Comparison of ENCODE assay signal across 18 cellular contexts in the genomic region with DNA sequence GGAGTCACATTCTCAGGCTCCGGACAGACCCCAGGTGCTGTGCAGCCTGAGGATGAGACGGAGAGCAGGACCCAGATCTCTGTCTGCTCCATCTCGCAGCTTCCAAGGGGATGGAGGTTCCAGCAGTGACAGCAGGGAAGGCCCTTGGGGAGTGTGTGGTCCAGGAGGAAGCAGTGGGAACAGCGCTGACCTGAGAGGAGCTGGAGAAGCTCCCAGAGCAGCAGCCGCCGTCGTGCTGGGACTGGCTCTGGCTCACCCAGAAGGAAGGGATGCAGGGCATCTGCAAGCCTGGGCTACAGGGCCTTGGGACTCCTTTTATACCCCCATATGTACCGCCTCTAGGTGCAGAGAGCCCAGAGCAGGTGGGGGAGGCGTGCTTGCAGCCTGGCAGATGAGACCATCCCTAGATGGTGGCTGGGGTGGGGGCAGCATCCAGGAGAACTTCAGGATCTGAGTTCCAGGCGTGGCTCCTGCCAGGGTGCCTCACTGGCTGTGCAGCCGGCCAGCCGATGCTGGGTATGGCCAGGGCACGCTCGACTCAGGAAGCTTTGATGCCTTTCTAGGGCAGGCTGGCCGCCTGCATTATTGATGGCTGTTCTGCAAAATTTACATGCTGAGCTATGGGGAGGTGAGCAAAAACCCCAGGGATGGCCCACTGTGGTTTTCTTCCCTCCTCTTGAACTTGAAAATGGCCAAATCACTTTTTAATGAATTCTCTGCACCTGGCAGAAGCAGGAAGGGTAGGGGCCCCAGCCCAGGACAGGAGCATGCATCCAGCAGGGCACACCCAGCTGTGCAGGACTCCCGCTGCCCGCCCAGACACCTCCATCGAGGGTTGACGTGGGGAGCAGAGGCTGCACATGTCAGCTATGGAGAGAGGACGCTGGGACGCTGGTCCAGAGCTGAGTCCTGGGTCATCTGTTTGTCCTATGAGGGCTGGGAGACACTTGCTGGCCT.
DNase-seq lines count a peak whose midpoint lies in the region; ATAC-seq and TF ChIP-seq lines count a peak whose summit lies in the region.
"Had no signal": no experiment of that assay in that cellular context is flagged by ENCODE, and none has a peak within 500 bp of the region (broad histone marks: within the 10 kb centered on the region; RNA-seq: fewer than 3 reads in every experiment).

No MANE protein-coding gene starts in this region.

- POLR2A ChIA-PET in activated CD4-positive, alpha-beta memory T cell treated with anti-CD3 and anti-CD28 coated beads, Interleukin-2, amount 10 ng/mL, durations not matched to agents 7 days and 5 days (lab: Charles Lee): no interaction called here

- TF ChIP-seq CTCF in left ventricle myocardium inferior (IDR thresholded peaks at IDR 0.05; ENCODE audit: borderline replicate concordance) (no peak), Loucy (conservative IDR thresholded peaks at IDR 0.05; ENCODE audit: low read length) (no peak)

- H3K79me2 ChIP-seq in Loucy (ENCODE audit: insufficient read depth, low read length): no peaks in the 10 kb centered on the region

- no peak overlapping the region for H2AFZ ChIP-seq in Loucy (ENCODE audit: low read length)
- H2AFZ ChIP-seq: GM23248 had no signal

- no peaks in the 10 kb centered on the region for H3K36me3 Mint-ChIP-seq in activated CD4-positive, alpha-beta memory T cell treated with anti-CD3 and anti-CD28 coated beads, Interleukin-2, amount 10 ng/mL, durations not matched to agents 7 days and 5 days (ENCODE audit: low read depth)
- H3K36me3 Mint-ChIP-seq: CD4-positive, alpha-beta memory T cell had no signal

- WGBS in right cardiac atrium: 78% methylated on average over 21 of the region's 21 CpGs

- H3K36me3 ChIP-seq in left ventricle myocardium inferior: no peaks in the 10 kb centered on the region
- H3K36me3 ChIP-seq in Loucy (ENCODE audit: insufficient read depth, low read length): no peaks in the 10 kb centered on the region

- H3K27me3 ChIP-seq in left ventricle myocardium inferior (ENCODE audit: low read depth) (peaks cover 79% of the 10 kb centered on the region), Loucy (ENCODE audit: insufficient read depth, low read length, poor library complexity, severe bottlenecking) (no peaks in the 10 kb centered on the region), right cardiac atrium (ENCODE audit: control insufficient read depth, insufficient read depth) (no peaks in the 10 kb centered on the region)

- H3K4me2 ChIP-seq in Loucy (ENCODE audit: low read depth, low read length, poor library complexity, severe bottlenecking): peak overlapping the region; percentile 36

- no peak overlapping the region for H3K27ac Mint-ChIP-seq in activated CD4-positive, alpha-beta memory T cell treated with anti-CD3 and anti-CD28 coated beads, Interleukin-2, amount 10 ng/mL, durations not matched to agents 7 days and 5 days
- H3K27ac Mint-ChIP-seq: CD4-positive, alpha-beta memory T cell had no signal

- intact Hi-C loops in left cardiac atrium (cut with DNase I): loop anchor here in 1 of 2 donors (5.0 kb wide), 1 partner anchor 1034 kb away; no protein-coding TSS in a partner anchor
- intact Hi-C loops in left ventricle myocardium inferior (cut with micrococcal nuclease): no loop called here
- intact Hi-C loops in right cardiac atrium (cut with DNase I): no loop called here

- H3K4me1 Mint-ChIP-seq in activated CD4-positive, alpha-beta memory T cell treated with anti-CD3 and anti-CD28 coated beads, Interleukin-2, amount 10 ng/mL, durations not matched to agents 7 days and 5 days: peaks cover 2% of the 10 kb centered on the region

- H3K9me3 ChIP-seq in left ventricle myocardium inferior (replicated peaks): no peaks in the 10 kb centered on the region
- no peaks in the 10 kb centered on the region for H3K9me3 ChIP-seq in Loucy (ENCODE audit: insufficient read depth, low read depth, low read length)
- no peaks in the 10 kb centered on the region for H3K9me3 ChIP-seq in right cardiac atrium (ENCODE audit: control insufficient read depth, low read length)

- no peaks in the 10 kb centered on the region for H3F3A ChIP-seq in Loucy (ENCODE audit: low read depth)

- ATAC-seq in left cardiac atrium: no peak
- ATAC-seq in right cardiac atrium: no peak

- no peaks in the 10 kb centered on the region for H3K4me1 ChIP-seq in left ventricle myocardium inferior
- peaks cover 15% of the 10 kb centered on the region for H3K4me1 ChIP-seq in Loucy (ENCODE audit: insufficient read depth, low read length, poor library complexity, severe bottlenecking)
- H3K4me1 ChIP-seq in right cardiac atrium (ENCODE audit: control insufficient read depth, insufficient read depth, low read length): no peaks in the 10 kb centered on the region
- H3K4me1 ChIP-seq: Caco-2 had no signal

- peaks cover 10% of the 10 kb centered on the region for H3K9me3 Mint-ChIP-seq in activated CD4-positive, alpha-beta memory T cell treated with anti-CD3 and anti-CD28 coated beads, Interleukin-2, amount 10 ng/mL, durations not matched to agents 7 days and 5 days

- no peaks in the 10 kb centered on the region for H3K9me2 ChIP-seq in Loucy (replicated peaks; ENCODE audit: low read depth, low read length)

- CTCF ChIA-PET in activated CD4-positive, alpha-beta memory T cell treated with anti-CD3 and anti-CD28 coated beads, Interleukin-2, amount 10 ng/mL, durations not matched to agents 7 days and 5 days (lab: Charles Lee): interaction anchor here (1.3 kb wide), 1 partner anchor 10 kb away, joined by 3 read pairs; no protein-coding TSS in a partner anchor

- no peak overlapping the region for H3K9ac ChIP-seq in Loucy (ENCODE audit: low read depth, low read length, poor library complexity, severe bottlenecking)
- H3K9ac ChIP-seq: GM23248 had no signal

- H3K4me3 ChIP-seq in left ventricle myocardium inferior (no peak overlapping the region), Loucy (ENCODE audit: low read length, poor library complexity, severe bottlenecking) (no peak overlapping the region), right cardiac atrium (ENCODE audit: low read length) (no peak overlapping the region)
- H3K4me3 ChIP-seq: GM23248, K562 had no signal

- H3K27me3 Mint-ChIP-seq in activated CD4-positive, alpha-beta memory T cell treated with anti-CD3 and anti-CD28 coated beads, Interleukin-2, amount 10 ng/mL, durations not matched to agents 7 days and 5 days: no peaks in the 10 kb centered on the region

- DNase-seq in left cardiac atrium (peak; percentile 15), left ventricle myocardium inferior (no peak), right cardiac atrium (peak; percentile 4 to 48 (median 7)), hepatic stellate cell (ENCODE audit: low spot score) (no peak), NCI-H146 treated with DMSO at 0.1 percent for 48 hours (lab: John Stamatoyannopoulos, UW; ENCODE audit: unreplicated experiment) (no peak)
- DNase-seq in activated CD4-positive, alpha-beta memory T cell treated with anti-CD3 and anti-CD28 coated beads, Interleukin-2, amount 10 ng/mL, durations not matched to agents 7 days and 5 days: no peak
- DNase-seq: Caco-2; CD4-positive, alpha-beta memory T cell; GM23248; H7; MM.1S; NCI-H1694; NCI-H2029 treated with DMSO at 0.1 percent for 48 hours; NCI-H446 treated with DMSO at 0.1 percent for 48 hours; NCI-H526; SHP77 had no signal

- no peak overlapping the region for H3K4me3 Mint-ChIP-seq in activated CD4-positive, alpha-beta memory T cell treated with anti-CD3 and anti-CD28 coated beads, Interleukin-2, amount 10 ng/mL, durations not matched to agents 7 days and 5 days

- H4K20me1 ChIP-seq in Loucy (ENCODE audit: insufficient read depth, low read length, poor library complexity, severe bottlenecking): no peaks in the 10 kb centered on the region

- H3K27ac ChIP-seq in left ventricle myocardium inferior (replicated peaks): no peak overlapping the region
- no peak overlapping the region for H3K27ac ChIP-seq in right cardiac atrium (ENCODE audit: low read length)
- H3K27ac ChIP-seq: GM23248 had no signal

Comparison
In these comparisons a context has a peak if more than half of its experiments do, and no peak if none do; other contexts are left out.
1. DNase-seq: peak in left cardiac atrium (single experiment) and right cardiac atrium (3 of 3); none in left ventricle myocardium inferior (single experiment), hepatic stellate cell (single experiment), activated CD4-positive, alpha-beta memory T cell treated with anti-CD3 and anti-CD28 coated beads, Interleukin-2, amount 10 ng/mL, durations not matched to agents 7 days and 5 days (single experiment) and NCI-H146 treated with DMSO at 0.1 percent for 48 hours (single experiment).